17 cellular contexts compared by ENCODE assay signal in the genomic region with DNA sequence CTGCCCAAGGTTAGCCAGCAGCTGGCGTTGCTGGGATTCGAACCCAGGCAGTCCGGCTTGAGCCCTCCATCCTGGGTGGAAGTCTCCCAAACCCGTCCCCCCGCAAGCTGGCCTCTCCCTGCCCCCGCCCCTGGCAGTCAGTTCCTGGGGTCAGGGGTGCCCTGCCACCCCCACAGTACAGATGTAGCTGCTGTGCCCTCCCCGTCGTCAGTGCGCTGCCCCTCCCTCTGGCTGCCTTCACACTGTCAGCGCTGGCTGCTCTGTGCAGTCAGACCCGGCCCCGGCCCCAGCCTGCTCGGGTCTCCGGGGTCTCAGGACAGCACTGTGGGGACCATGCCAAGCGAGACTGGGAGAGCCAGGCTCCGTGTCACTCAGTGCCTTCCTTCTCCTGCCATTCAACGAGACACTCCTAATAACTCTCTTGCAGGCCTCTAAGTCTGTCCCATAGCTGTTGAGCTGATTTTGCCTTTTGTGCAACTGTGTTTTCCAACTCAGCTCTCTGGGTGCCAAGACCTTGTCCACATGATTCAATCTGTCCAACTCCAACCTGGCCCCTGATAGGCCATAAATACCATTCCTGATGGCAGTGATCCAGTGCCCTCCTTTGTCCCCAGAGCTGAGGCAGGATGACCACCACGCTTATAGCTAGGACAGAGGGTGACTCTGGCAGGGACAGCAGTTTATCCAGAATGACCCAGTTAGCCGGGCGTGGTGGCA. TPM values are rescaled to one million over a fixed set of nuclear protein-coding genes. Genes with fewer than 3 reads are reported as not detected.
A peak's percentile ranks its signal among the peaks of the same experiment; 100 is the strongest.
DNase-seq lines count a peak whose midpoint lies in the region; ATAC-seq, FAIRE-seq and TF ChIP-seq lines count a peak whose summit lies in the region.
"Had no signal": no experiment of that assay in that cellular context is flagged by ENCODE, and none has a peak within 500 bp of the region (broad histone marks: within the 10 kb centered on the region; RNA-seq: fewer than 3 reads in every experiment).

No MANE protein-coding gene starts in this region.

- H3K4me2 ChIP-seq in keratinocyte (ENCODE audit: control insufficient read depth, extremely low read depth, insufficient read depth, low read depth, low read length): peak overlapping the region; percentile 74

- TF ChIP-seq POLR2A in gastrocnemius medialis (IDR thresholded peaks at IDR 0.05): no peak

- H3K27me3 ChIP-seq in keratinocyte (ENCODE audit: control insufficient read depth, extremely low read depth, insufficient read depth, low read length): no peaks in the 10 kb centered on the region
- H3K27me3 ChIP-seq in gastrocnemius medialis: no peaks in the 10 kb centered on the region
- H3K27me3 ChIP-seq: SJSA1 had no signal

- CTCF ChIA-PET in GM10248 (lab: Yijun Ruan, JAX): interaction anchor here (0.9 kb wide), 1 partner anchor 9 kb away, joined by 3 read pairs; no protein-coding TSS in a partner anchor

- H3K4me3 ChIP-seq in keratinocyte (ENCODE audit: control insufficient read depth in 2 of 3, extremely low read depth in 1 of 3, insufficient read depth in 2 of 3, low read depth in 1 of 3, low read length in 3 of 3) (no peak overlapping the region), gastrocnemius medialis (no peak overlapping the region)
- H3K4me3 ChIP-seq: SJSA1 had no signal

- intact Hi-C loops in Right ventricle myocardium inferior (cut with DNase I): no loop called here
- intact Hi-C loops in cardiac septum (cut with DNase I): no loop called here
- intact Hi-C loops in gastrocnemius medialis (cut with DNase I; ENCODE audit: low total_unique reads): no loop called here

- dilution Hi-C loops in keratinocyte (cut with MboI; ENCODE audit: extremely low pct_ligation_motif_present, low sequenced_read_pairs): no loop called here

- no peaks in the 10 kb centered on the region for H3K9me3 ChIP-seq in keratinocyte (ENCODE audit: control insufficient read depth, low read depth, low read length)
- H3K9me3 ChIP-seq in gastrocnemius medialis: no peaks in the 10 kb centered on the region
- H3K9me3 ChIP-seq: SJSA1 had no signal

- ATAC-seq in Right ventricle myocardium inferior (peak; percentile 33), gastrocnemius medialis (peak in 1 of 2 donors; percentile 22), esophagus mucosa (no peak), HG03159 (IDR thresholded peaks at IDR 0.05; ENCODE audit: unreplicated experiment) (no peak)

- H3K9me1 ChIP-seq in keratinocyte (ENCODE audit: control insufficient read depth, extremely low read depth, insufficient read depth, low read length): peaks cover 2% of the 10 kb centered on the region

- in situ Hi-C loops in gastrocnemius medialis (cut with MboI; ENCODE audit: low sequenced_read_pairs in 4 of 4): no loop called here

- no peak overlapping the region for H3K27ac ChIP-seq in keratinocyte (ENCODE audit: control insufficient read depth, insufficient read depth, low read length)
- H3K27ac ChIP-seq in gastrocnemius medialis: peak overlapping the region; percentile 11 to 65 (median 45)
- H3K27ac ChIP-seq: SJSA1 had no signal

- no peak for FAIRE-seq in keratinocyte (lab: Jason Lieb, UNC)
- FAIRE-seq: bronchial epithelial cell had no signal

- H3K4me1 ChIP-seq in keratinocyte (ENCODE audit: control insufficient read depth, extremely low read depth, insufficient read depth, low read length) (peaks cover 16% of the 10 kb centered on the region), gastrocnemius medialis (peaks cover 10 to 16% of the 10 kb centered on the region in 2 donors)
- H3K4me1 ChIP-seq: Caco-2 had no signal

- H3K9ac ChIP-seq in keratinocyte (ENCODE audit: control insufficient read depth, extremely low read depth, insufficient read depth, low read length): no peak overlapping the region

- no peaks in the 10 kb centered on the region for H3K79me2 ChIP-seq in keratinocyte (ENCODE audit: control insufficient read depth, insufficient read depth, low read length)

- H3K36me3 ChIP-seq in keratinocyte (ENCODE audit: control insufficient read depth in 2 of 2, extremely low read depth in 1 of 2, insufficient read depth in 2 of 2, low read length in 2 of 2) (no peaks in the 10 kb centered on the region), gastrocnemius medialis (no peaks in the 10 kb centered on the region)
- H3K36me3 ChIP-seq: SJSA1 had no signal

- H2AFZ ChIP-seq in keratinocyte (ENCODE audit: control insufficient read depth, low read length): peak overlapping the region; percentile 84

- no peak for DNase-seq in Right ventricle myocardium inferior (ENCODE audit: missing footprints)
- no peak for DNase-seq in cardiac septum (ENCODE audit: low spot score)
- DNase-seq in keratinocyte (ENCODE audit: low read depth, low spot score): no peak
- no peak for DNase-seq in gastrocnemius medialis
- DNase-seq in GM10248 (ENCODE audit: extremely low spot score): no peak
- DNase-seq in AG08395 (ENCODE audit: low spot score): no peak
- DNase-seq: ACHN; activated CD4-positive, alpha-beta memory T cell treated with anti-CD3 and anti-CD28 coated beads, Interleukin-2, amount 10 ng/mL, durations not matched to agents 7 days and 5 days; activated gamma-delta T cell treated with Interleukin-2 at 50 U/mL for 16 hours; Caco-2; MM.1S; NCI-H2171 treated with DMSO at 0.1 percent for 48 hours; stimulated activated CD8-positive, alpha-beta memory T cell treated with anti-CD3 and anti-CD28 coated beads, Interleukin-4, amount 100 ng/mL, for 48 hours had no signal

- POLR2A ChIA-PET in GM10248 (lab: Yijun Ruan, JAX): interaction anchor here (1.2 kb wide), 1 partner anchor 15 kb away, joined by 5 read pairs; no protein-coding TSS in a partner anchor

- TF ChIP-seq CTCF in keratinocyte (optimal IDR thresholded peaks at IDR 0.05 in 1 of 3, IDR thresholded peaks at IDR 0.05 in 1 of 3, conservative IDR thresholded peaks at IDR 0.05 in 1 of 3; ENCODE audit: extremely low read depth in 1 of 3, insufficient read depth in 2 of 3, low read length in 3 of 3) (no peak), gastrocnemius medialis (IDR thresholded peaks at IDR 0.05 in 4 of 5, conservative IDR thresholded peaks at IDR 0.05 in 1 of 5) (no peak), GM10248 (IDR thresholded peaks at IDR 0.05; ENCODE audit: control extremely low read depth, extremely low read depth, low read depth, missing control alignments) (no peak)

- H4K20me1 ChIP-seq in keratinocyte (ENCODE audit: control insufficient read depth, extremely low read depth, insufficient read depth, low read length): no peaks in the 10 kb centered on the region

RNA-seq across cellular contexts. Expression of a gene that starts 55.5 kb away (rescaled TPM):
- total RNA-seq in Right ventricle myocardium inferior (2.0 TPM), cardiac septum (1.2 TPM), gastrocnemius medialis (10 to 100 TPM in 3 of 4 donors, under 1 TPM in 1; 0.71 to 93.0 (median 22.1) TPM), esophagus mucosa (7.9 TPM)
- 0.08 to 0.42 TPM (median 0.14 TPM) in 3 replicates for polyA plus RNA-seq in keratinocyte
- 1.8 TPM for polyA plus RNA-seq in keratinocyte (2011; ENCODE audit: low read depth)
- polyA plus RNA-seq in keratinocyte (2011; cell fraction: cytosol; rRNA removed): 0.33 and 0.39 TPM in 2 replicates
- 0.23 and 0.47 TPM in 2 replicates for polyA plus RNA-seq in keratinocyte (2011; cell fraction: nucleus; rRNA removed)
- 0.13 and 4.6 TPM in 2 replicates for polyA plus RNA-seq in keratinocyte (2012; ENCODE audit: low replicate concordance)
- 0.73 TPM in 1 of 3 replicates, not detected in the others for polyA minus RNA-seq in keratinocyte
- polyA minus RNA-seq in keratinocyte (2011; cell fraction: cytosol; rRNA and poly(A)+ RNA removed): not detected
- polyA minus RNA-seq in keratinocyte (2011; cell fraction: nucleus; rRNA and poly(A)+ RNA removed): 0.53 TPM in 1 of 2 replicates, not detected in the other
- total RNA-seq: activated CD4-positive, alpha-beta memory T cell treated with anti-CD3 and anti-CD28 coated beads, Interleukin-2, amount 10 ng/mL, durations not matched to agents 7 days and 5 days had no signal
